23 cellular contexts compared by ENCODE assay signal in the genomic region with DNA sequence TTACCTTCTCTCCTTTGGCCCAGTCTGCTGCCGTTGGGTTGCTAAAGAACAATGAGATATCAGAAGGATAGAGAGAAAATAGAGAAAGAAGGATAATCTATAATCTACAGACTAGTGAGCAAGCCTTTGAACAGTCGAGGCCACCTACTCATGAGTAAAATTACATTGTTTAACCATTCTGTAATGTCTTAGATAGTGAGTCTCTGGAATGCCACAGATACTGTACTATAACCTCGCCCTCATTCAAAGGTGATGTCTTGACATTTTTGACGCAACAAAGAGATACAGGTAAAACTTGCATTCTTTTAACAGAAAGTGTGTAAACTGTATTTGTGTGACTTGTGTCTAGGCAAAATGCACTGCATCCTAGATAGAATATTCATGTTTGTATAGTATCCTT.
DNase-seq lines count a peak whose midpoint lies in the region; ATAC-seq, FAIRE-seq and TF ChIP-seq lines count a peak whose summit lies in the region.
"Had no signal": no experiment of that assay in that cellular context is flagged by ENCODE, and none has a peak within 500 bp of the region (broad histone marks: within the 10 kb centered on the region; RNA-seq: fewer than 3 reads in every experiment).

No MANE protein-coding gene starts in this region.

- peak overlapping the region; percentile 58; the same call in 1 of the 2 replicates for H3K23ac ChIP-seq in IMR-90 (ENCODE audit: low read depth, low read length)

- intact Hi-C loops in IMR-90 (cut with micrococcal nuclease): no loop called here
- intact Hi-C loops in transverse colon (cut with DNase I; ENCODE audit: low total_unique reads): no loop called here

- no peak overlapping the region for H4K5ac ChIP-seq in IMR-90 (ENCODE audit: low read depth, low read length)

- no CpG with 5 or more reads among the region's 4 CpGs for WGBS in IMR-90 (ENCODE audit: extremely low coverage in 2 of 2, insufficient read length in 1 of 2), 2 experiments
- WGBS in transverse colon (ENCODE audit: low coverage in 1 of 2), 2 donors: 79 to 85% methylated on average over 4 of the region's 4 CpGs

- H4K91ac ChIP-seq in IMR-90 (ENCODE audit: insufficient read depth, low read depth, low read length): no peak overlapping the region

- H3K4me3 Mint-ChIP-seq in mesothelial cell of epicardium: no peak overlapping the region
- H3K4me3 Mint-ChIP-seq: CD8-positive, alpha-beta T cell; H9 had no signal

- H3K9me1 ChIP-seq in IMR-90 (ENCODE audit: insufficient read depth, low read length): peaks cover 40% of the 10 kb centered on the region

- no peak overlapping the region for H2BK20ac ChIP-seq in IMR-90 (ENCODE audit: low read depth, low read length)

- no peak overlapping the region for H2BK5ac ChIP-seq in IMR-90 (ENCODE audit: low read depth, low read length, poor library complexity, severe bottlenecking)

- no peaks in the 10 kb centered on the region for H3K27me3 Mint-ChIP-seq in mesothelial cell of epicardium (ENCODE audit: low read depth)

- H3K4me2 ChIP-seq in IMR-90 (ENCODE audit: low read depth, low read length): no peak overlapping the region
- H3K4me2 ChIP-seq: A549 had no signal

- POLR2A ChIA-PET in IMR-90 (lab: Charles Lee; ENCODE audit: unreplicated experiment): no interaction called here

- ATAC-seq in IMR-90 (ENCODE audit: low read depth): no peak
- no peak for ATAC-seq in GM21723 (IDR thresholded peaks at IDR 0.05; ENCODE audit: unreplicated experiment)
- ATAC-seq: CD8-positive, alpha-beta T cell had no signal

- FAIRE-seq in bronchial epithelial cell (lab: Jason Lieb, UNC) (no peak), H54 (lab: Jason Lieb, UNC) (no peak)
- FAIRE-seq: A549, HTR-8/SVneo had no signal

- H3K4me1 Mint-ChIP-seq in mesothelial cell of epicardium: peaks cover 12% of the 10 kb centered on the region

- no peak overlapping the region; a peak in 1 of 4 replicates for H4K8ac ChIP-seq in IMR-90 (ENCODE audit: low read depth in 2 of 2, low read length in 2 of 2)

- H3K4me1 ChIP-seq in IMR-90 (ENCODE audit: control insufficient read depth, insufficient read depth, low read length) (peaks cover 29% of the 10 kb centered on the region), transverse colon (peaks cover 0 to 59% (median 25%) of the 10 kb centered on the region in 4 donors)

- H3K79me1 ChIP-seq in IMR-90 (ENCODE audit: low read depth in 1 of 2, low read length in 2 of 2): peaks cover 35 to 90% of the 10 kb centered on the region in 2 experiments

- H3K4ac ChIP-seq in IMR-90 (ENCODE audit: low read depth, low read length): peak overlapping the region; percentile 56

- H3K27ac ChIP-seq in IMR-90 (ENCODE audit: insufficient read depth, low read length): no peak overlapping the region
- peak overlapping the region in 3 of 4 donors; percentile 18 to 55 (median 40) for H3K27ac ChIP-seq in transverse colon
- H3K27ac ChIP-seq: A549, C4-2B, SK-N-MC had no signal

- TF ChIP-seq CTCF in IMR-90 (conservative IDR thresholded peaks at IDR 0.05; ENCODE audit: low read depth, low read length): no peak
- no peak for TF ChIP-seq CTCF in bronchial epithelial cell (IDR thresholded peaks at IDR 0.05; ENCODE audit: insufficient read depth, low read length, severe bottlenecking)
- TF ChIP-seq CTCF in mesothelial cell of epicardium (IDR thresholded peaks at IDR 0.05; ENCODE audit: unreplicated experiment): no peak
- TF ChIP-seq CTCF in transverse colon (IDR thresholded peaks at IDR 0.05): no peak

- peak overlapping the region; percentile 12; the same call in 1 of the 2 replicates for H3K14ac ChIP-seq in IMR-90 (replicated peaks; ENCODE audit: low read depth, low read length)

- no peak overlapping the region for H3K56ac ChIP-seq in IMR-90 (ENCODE audit: extremely low read depth, insufficient read depth, low read length)

- no peak overlapping the region for H2BK120ac ChIP-seq in IMR-90 (ENCODE audit: low read depth, low read length)

- no peak overlapping the region for H2BK15ac ChIP-seq in IMR-90 (ENCODE audit: low read depth, low read length)

- BruUV-seq in IMR-90 (replicated peaks; lab: Mats Ljungman, UMichigan): no TSS peak

- H3K36me3 Mint-ChIP-seq in mesothelial cell of epicardium: peaks cover 2% of the 10 kb centered on the region
- H3K36me3 Mint-ChIP-seq: CD8-positive, alpha-beta T cell had no signal

- H3K4me3 ChIP-seq in IMR-90 (ENCODE audit: insufficient read depth, low read depth, low read length) (no peak overlapping the region), bronchial epithelial cell (ENCODE audit: low read depth, low read length) (no peak overlapping the region), transverse colon (no peak overlapping the region)
- H3K4me3 ChIP-seq: A549, GM12878, MG63, Peyer's patch, SK-N-MC had no signal

- DNase-seq in IMR-90 (no peak), bronchial epithelial cell (ENCODE audit: low read depth) (peak; percentile 9), mesothelial cell of epicardium (ENCODE audit: low spot score in 2 of 2, unreplicated experiment in 2 of 2) (no peak), transverse colon (no peak), NOMO-1 treated with DMSO at 0.1 percent for 48 hours (lab: John Stamatoyannopoulos, UW; ENCODE audit: unreplicated experiment) (no peak), H54 (ENCODE audit: insufficient read length, low spot score) (no peak)
- DNase-seq: CD8-positive, alpha-beta T cell; DMS 273 treated with DMSO at 0.1 percent for 48 hours; DMS79; GDM1; H9; KBM-7; NCI-H2029; NCI-H526 treated with DMSO at 0.1 percent for 48 hours; Peyer's patch; SIG-M5 had no signal

- 0 out of 2 replicates have a peak overlapping the region, but pooled peaks have one; percentile 16 for H3K18ac ChIP-seq in IMR-90 (ENCODE audit: low read depth, low read length)

- TF ChIP-seq RAD21 in IMR-90 (IDR thresholded peaks at IDR 0.05; ENCODE audit: low read length): no peak

- in situ Hi-C loops in IMR-90 (cut with MboI; ENCODE audit: low sequenced_read_pairs) (loop anchor here (25.0 kb wide), 1 partner anchor 139 kb away; the partner anchor contains the start of gene SHCBP1L), transverse colon (cut with MboI; ENCODE audit: low pct_ligation_motif_present in 1 of 4, low pct_unique_long_range_greater_than_20kb in 1 of 4, low sequenced_read_pairs in 3 of 4) (no loop called here)

- peaks cover 85% of the 10 kb centered on the region for H4K20me1 ChIP-seq in IMR-90 (ENCODE audit: insufficient read depth, low read length)

- H3K27me3 ChIP-seq in IMR-90 (ENCODE audit: control insufficient read depth, insufficient read depth, low read length) (no peaks in the 10 kb centered on the region), bronchial epithelial cell (ENCODE audit: control insufficient read depth, insufficient read depth, low read length) (no peaks in the 10 kb centered on the region), transverse colon (no peaks in the 10 kb centered on the region)
- H3K27me3 ChIP-seq: MG63, Peyer's patch had no signal

- H3K9ac ChIP-seq in IMR-90 (ENCODE audit: low read depth, low read length): no peak overlapping the region

- H3K9me3 ChIP-seq in IMR-90 (ENCODE audit: control insufficient read depth, insufficient read depth, low read length) (no peaks in the 10 kb centered on the region), transverse colon (no peaks in the 10 kb centered on the region)
- H3K9me3 ChIP-seq: A549, MG63, Peyer's patch had no signal

- H2AFZ ChIP-seq in IMR-90 (replicated peaks; ENCODE audit: low read length, poor library complexity): no peak overlapping the region

- no peak overlapping the region for H2AK9ac ChIP-seq in IMR-90 (replicated peaks; ENCODE audit: low read depth, low read length, poor library complexity)

- dilution Hi-C loops in IMR-90 (cut with HindIII; ENCODE audit: low sequenced_read_pairs, unreplicated experiment): no loop called here

- CTCF ChIA-PET in IMR-90 (lab: Yijun Ruan, JAX): no interaction called here

- TF ChIP-seq EP300 in transverse colon (IDR thresholded peaks at IDR 0.05; ENCODE audit: low read depth): no peak

- H3K27ac Mint-ChIP-seq in mesothelial cell of epicardium: peak overlapping the region; percentile 1
- H3K27ac Mint-ChIP-seq: CD8-positive, alpha-beta T cell had no signal

- no peak overlapping the region for H2AK5ac ChIP-seq in IMR-90 (ENCODE audit: low read depth, low read length)

- peaks cover 16% of the 10 kb centered on the region for H3K36me3 ChIP-seq in IMR-90 (ENCODE audit: control insufficient read depth, insufficient read depth, low read length)
- H3K36me3 ChIP-seq in bronchial epithelial cell (ENCODE audit: control insufficient read depth, insufficient read depth, low read length): peaks cover 6% of the 10 kb centered on the region
- no peaks in the 10 kb centered on the region for H3K36me3 ChIP-seq in transverse colon

- no peaks in the 10 kb centered on the region for H3K9me3 Mint-ChIP-seq in mesothelial cell of epicardium
- H3K9me3 Mint-ChIP-seq: CD8-positive, alpha-beta T cell; H9 had no signal

- TF ChIP-seq POLR2A in IMR-90 (IDR thresholded peaks at IDR 0.05; ENCODE audit: low read depth, low read length) (no peak), transverse colon (IDR thresholded peaks at IDR 0.05) (no peak), H54 (IDR thresholded peaks at IDR 0.05; ENCODE audit: low read depth, low read length) (no peak)

TF ChIP-seq in IMR-90, 13 proteins besides CTCF, POLR2A, EP300 and RAD21 (continues in another document):
- TF ChIP-seq MXI1 (IDR thresholded peaks at IDR 0.05; ENCODE audit: borderline replicate concordance, low read depth, low read length): no peak
- TF ChIP-seq SMC3 (IDR thresholded peaks at IDR 0.05; ENCODE audit: low read depth, low read length): no peak
- no peak for TF ChIP-seq ELK1 (IDR thresholded peaks at IDR 0.05; ENCODE audit: borderline replicate concordance, low read depth, low read length)
- TF ChIP-seq FOS (IDR thresholded peaks at IDR 0.05; ENCODE audit: low read depth, low read length): no peak
- TF ChIP-seq MAZ (IDR thresholded peaks at IDR 0.05; ENCODE audit: borderline replicate concordance, low read depth, low read length): no peak
- TF ChIP-seq MAFK (IDR thresholded peaks at IDR 0.05; ENCODE audit: low read depth, low read length): no peak
- no peak for TF ChIP-seq RFX5 (IDR thresholded peaks at IDR 0.05; ENCODE audit: low read depth, low read length)
- no peak for TF ChIP-seq RCOR1 (IDR thresholded peaks at IDR 0.05; ENCODE audit: insufficient replicate concordance, low read length)
- no peak for TF ChIP-seq BHLHE40 (IDR thresholded peaks at IDR 0.05; ENCODE audit: low read depth, low read length)
- TF ChIP-seq CEBPB (IDR thresholded peaks at IDR 0.05; ENCODE audit: low read depth, low read length): no peak
